ENCODE assay signal across 24 cellular contexts in genomic region chr6:122806290-122806689, GRCh38. TPM values are rescaled to one million over a fixed set of nuclear protein-coding genes. Genes with fewer than 3 reads are reported as not detected.
"Had no signal": no experiment of that assay in that cellular context is flagged by ENCODE, and none has a peak within 500 bp of the region (broad histone marks: within the 10 kb centered on the region; RNA-seq: fewer than 3 reads in every experiment).

No MANE protein-coding gene starts in this region.

- H3K27me3 ChIP-seq: foreskin keratinocyte, pancreas, sigmoid colon, thyroid gland had no signal

- H3K4me3 ChIP-seq: pancreas, sigmoid colon, thyroid gland had no signal

- H3K36me3 ChIP-seq: thyroid gland had no signal

- DNase-seq: activated CD4-positive, alpha-beta memory T cell treated with anti-CD3 and anti-CD28 coated beads, Interleukin-2, amount 10 ng/mL, durations not matched to agents 7 days and 5 days; activated CD4-positive, alpha-beta T cell treated with anti-CD3 and anti-CD28 coated beads for 48 hours; activated CD4-positive, CD25-positive, alpha-beta regulatory T cell; activated CD8-positive, alpha-beta memory T cell treated with anti-CD3 and anti-CD28 coated beads, Interleukin-2, amount 10 ng/mL, durations not matched to agents 7 days and 5 days; activated naive CD4-positive, alpha-beta T cell treated with Interleukin-2 at 50 U/mL for 16 hours; activated naive CD8-positive, alpha-beta T cell treated with anti-CD3 and anti-CD28 coated beads, Interleukin-2, amount 10 ng/mL, durations not matched to agents 7 days and 5 days; anterior cingulate cortex; central memory CD4-positive, alpha-beta T cell; cortex of kidney; erythroblast; foreskin keratinocyte; mesendoderm; naive thymus-derived CD8-positive, alpha-beta T cell; pancreas; sigmoid colon; stimulated activated naive CD4-positive, alpha-beta T cell; T1000; thyroid gland had no signal

- H3K4me1 ChIP-seq: foreskin keratinocyte, sigmoid colon, thyroid gland had no signal

- ATAC-seq: activated CD8-positive, alpha-beta memory T cell treated with anti-CD3 and anti-CD28 coated beads, Interleukin-2, amount 10 ng/mL, durations not matched to agents 7 days and 5 days; activated T-helper 17 cell treated with anti-CD3 and anti-CD28 coated beads, Interleukin-2, amount 50 U/mL, for 72 hours; foreskin keratinocyte; naive thymus-derived CD8-positive, alpha-beta T cell; pancreas had no signal

- H3K27ac ChIP-seq: foreskin keratinocyte, pancreas, sigmoid colon, thyroid gland had no signal

- H3K9me3 ChIP-seq: pancreas, sigmoid colon, thyroid gland had no signal

RNA-seq across cellular contexts. Expression of gene FABP7, which starts 26.8 kb away (rescaled TPM):
- total RNA-seq: activated CD4-positive, alpha-beta memory T cell treated with anti-CD3 and anti-CD28 coated beads, Interleukin-2, amount 10 ng/mL, durations not matched to agents 7 days and 5 days; activated CD8-positive, alpha-beta memory T cell treated with anti-CD3 and anti-CD28 coated beads, Interleukin-2, amount 10 ng/mL, durations not matched to agents 7 days and 5 days; activated naive CD8-positive, alpha-beta T cell treated with anti-CD3 and anti-CD28 coated beads, Interleukin-2, amount 10 ng/mL, durations not matched to agents 7 days and 5 days; activated T-helper 17 cell treated with anti-CD3 and anti-CD28 coated beads, Interleukin-2, amount 50 U/mL, for 72 hours; kidney epithelial cell; liver; naive thymus-derived CD8-positive, alpha-beta T cell; pancreas; pulmonary artery endothelial cell; sigmoid colon; subcutaneous adipose tissue; T-helper 1 cell treated with Interleukin-12 subunit alpha and Interleukin-12 subunit beta and Interleukin-4 antibody, amounts not matched to agents 30 ng/mL and 1 ng/mL, for 36 hours; thyroid gland had no signal
